Comparison of ENCODE assay signal across 8 cellular contexts in genomic region chr18:50266248-50266704, GRCh38. TPM values are rescaled to one million over a fixed set of nuclear protein-coding genes. Genes with fewer than 3 reads are reported as not detected.
DNase-seq lines count a peak whose midpoint lies in the region; ATAC-seq and TF ChIP-seq lines count a peak whose summit lies in the region.

TSS of gene CFAP53 (minus strand) at chr18:50266495. CDS start at chr18:50266404, 91 bp downstream.

- no peaks in the 10 kb centered on the region for H3K79me2 ChIP-seq in GM23248 (ENCODE audit: insufficient read depth)

- peak within 1 kb of the TSS; percentile 91 for H3K4me3 Mint-ChIP-seq in neural crest cell
- peak within 1 kb of the TSS; percentile 85 for H3K4me3 Mint-ChIP-seq in stimulated activated naive CD8-positive, alpha-beta T cell treated with anti-CD3 and anti-CD28 coated beads, Interleukin-15, Interleukin-2, amounts not matched to agents 100 ng/mL and 50 ng/mL, for 24 hours

- no peaks in the 10 kb centered on the region for H3K9me3 Mint-ChIP-seq in neural crest cell
- no peaks in the 10 kb centered on the region for H3K9me3 Mint-ChIP-seq in stimulated activated naive CD8-positive, alpha-beta T cell treated with anti-CD3 and anti-CD28 coated beads, Interleukin-15, Interleukin-2, amounts not matched to agents 100 ng/mL and 50 ng/mL, for 24 hours

- peak within 1 kb of the TSS; percentile 76 for H3K4me3 ChIP-seq in GM23248
- H3K4me3 ChIP-seq in RWPE2 (ENCODE audit: severe bottlenecking), result peak within 1 kb of the TSS; percentile 55
- H3K4me3 ChIP-seq in foreskin fibroblast (ENCODE audit: low read depth in 1 of 2, low read length in 2 of 2), result peak within 1 kb of the TSS; percentile 55 to 89

- peaks cover 20% of the 10 kb centered on the region for H3K27me3 Mint-ChIP-seq in neural crest cell (ENCODE audit: low read depth)
- no peaks in the 10 kb centered on the region for H3K27me3 Mint-ChIP-seq in stimulated activated naive CD8-positive, alpha-beta T cell treated with anti-CD3 and anti-CD28 coated beads, Interleukin-15, Interleukin-2, amounts not matched to agents 100 ng/mL and 50 ng/mL, for 24 hours

- WGBS in GM23248 (ENCODE audit: low coverage in 1 of 2, low lambda C conversion rate in 2 of 2, missing lambda C conversion rate in 2 of 2), 2 experiments, result 1 to 2% methylated on average over 24 to 37 of the region's 37 CpGs

- in situ Hi-C loops in GM23248 (cut with MboI), result no loop called here

- no peak for TF ChIP-seq CTCF in RWPE2 (IDR thresholded peaks at IDR 0.05; ENCODE audit: poor library complexity, severe bottlenecking)
- TF ChIP-seq CTCF in foreskin fibroblast (IDR thresholded peaks at IDR 0.05; ENCODE audit: low read depth, low read length), result no peak
- TF ChIP-seq CTCF in neural crest cell (conservative IDR thresholded peaks at IDR 0.05), result no peak

- no peaks in the 10 kb centered on the region for H3K4me1 ChIP-seq in GM23248 (ENCODE audit: insufficient read depth)
- no peaks in the 10 kb centered on the region for H3K4me1 ChIP-seq in RWPE2 (ENCODE audit: insufficient read depth, poor library complexity, severe bottlenecking)

- H3K36me3 Mint-ChIP-seq in neural crest cell (ENCODE audit: low read depth), result peaks cover 19% of the 10 kb centered on the region
- H3K36me3 Mint-ChIP-seq in stimulated activated naive CD8-positive, alpha-beta T cell treated with anti-CD3 and anti-CD28 coated beads, Interleukin-15, Interleukin-2, amounts not matched to agents 100 ng/mL and 50 ng/mL, for 24 hours (ENCODE audit: low read depth), result peaks cover 20% of the 10 kb centered on the region

- H3K27ac Mint-ChIP-seq in neural crest cell (ENCODE audit: unreplicated experiment), result peak within 1 kb of the TSS; percentile 81
- peak within 1 kb of the TSS; percentile 88 for H3K27ac Mint-ChIP-seq in stimulated activated naive CD8-positive, alpha-beta T cell treated with anti-CD3 and anti-CD28 coated beads, Interleukin-15, Interleukin-2, amounts not matched to agents 100 ng/mL and 50 ng/mL, for 24 hours

- peaks cover 10% of the 10 kb centered on the region for H3K4me1 Mint-ChIP-seq in neural crest cell
- peaks cover 37% of the 10 kb centered on the region for H3K4me1 Mint-ChIP-seq in stimulated activated naive CD8-positive, alpha-beta T cell treated with anti-CD3 and anti-CD28 coated beads, Interleukin-15, Interleukin-2, amounts not matched to agents 100 ng/mL and 50 ng/mL, for 24 hours (ENCODE audit: low read depth)

- peak within 1 kb of the TSS; percentile 86 for H2AFZ ChIP-seq in GM23248

- peaks cover 20% of the 10 kb centered on the region; the same call in 1 of the 2 replicates for H3F3A ChIP-seq in GM23248 (ENCODE audit: insufficient read depth)

- H3K9me3 ChIP-seq in GM23248 (ENCODE audit: low read depth) (no peaks in the 10 kb centered on the region), RWPE2 (ENCODE audit: severe bottlenecking) (no peaks in the 10 kb centered on the region)

- H3K9me2 ChIP-seq in GM23248 (ENCODE audit: insufficient read depth), result no peaks in the 10 kb centered on the region

- H3K27ac ChIP-seq in GM23248, result no peak within 1 kb of the TSS; the same call in 1 of the 2 replicates
- H3K27ac ChIP-seq in RWPE2 (ENCODE audit: poor library complexity, severe bottlenecking), result peak within 1 kb of the TSS; percentile 2

- H3K36me3 ChIP-seq in GM23248 (ENCODE audit: low read depth) (0 out of 2 replicates have a peak, but pooled peaks cover 12% of the 10 kb centered on the region), RWPE2 (ENCODE audit: low read depth) (peaks cover 26% of the 10 kb centered on the region)

- ATAC-seq in RWPE2 (ENCODE audit: low read depth), result peak; percentile 98

- H3K9ac ChIP-seq in GM23248, result peak within 1 kb of the TSS; percentile 75

- DNase-seq in EH (ENCODE audit: low read depth) (peak; percentile 90), GM23248 (peak; percentile 94), Kasumi-1 (lab: John Stamatoyannopoulos, UW) (peak; percentile 96), RWPE2 (ENCODE audit: low spot score) (peak; percentile 84), foreskin fibroblast (peak; percentile 91 to 98), neural crest cell (ENCODE audit: low read depth, low spot score) (peak; percentile 81)
- DNase-seq in activated effector memory CD4-positive, alpha-beta T cell treated with Interleukin-2 at 50 U/mL for 16 hours, result peak; percentile 78

- H3K27me3 ChIP-seq in GM23248 (replicated peaks; ENCODE audit: insufficient read depth) (no peaks in the 10 kb centered on the region), RWPE2 (ENCODE audit: insufficient read depth, poor library complexity, severe bottlenecking) (no peaks in the 10 kb centered on the region)

- H4K20me1 ChIP-seq in GM23248 (ENCODE audit: insufficient read depth), result no peaks in the 10 kb centered on the region

- peak within 1 kb of the TSS; percentile 83 for H3K4me2 ChIP-seq in GM23248 (ENCODE audit: unreplicated experiment)

RNA-seq across cellular contexts. Expression of gene CFAP53, which starts in this region (rescaled TPM):
- 0.11 and 0.25 TPM in 2 replicates for total RNA-seq in GM23248 (2014; rRNA removed; shearing (Covaris generic))
- 0.47 and 0.48 TPM in 2 replicates for polyA plus RNA-seq in GM23248 (2016; fragmentation: Nextera tagmentation; extraction: Ambion mirVana)
- total RNA-seq in neural crest cell, result 0.54 and 0.84 TPM in 2 replicates

Comparison
In these comparisons a context has a peak if more than half of its experiments do, and no peak if none do; other contexts are left out.
1. Peak in DNase-seq, H3K4me3 ChIP-seq, H3K9ac ChIP-seq and H3K4me2 ChIP-seq in GM23248; RNA of the gene not detected or under 1 TPM.
2. Peak in DNase-seq in neural crest cell; RNA of the gene not detected or under 1 TPM.